25 cellular contexts compared by ENCODE assay signal in genomic region chr10:113754125-113754524, GRCh38. TPM values are rescaled to one million over a fixed set of nuclear protein-coding genes. Genes with fewer than 3 reads are reported as not detected.
"Had no signal": no experiment of that assay in that cellular context is flagged by ENCODE, and none has a peak within 500 bp of the region (broad histone marks: within the 10 kb centered on the region; RNA-seq: fewer than 3 reads in every experiment).

No MANE protein-coding gene starts in this region.

- H3K36me3 Mint-ChIP-seq: activated naive CD4-positive, alpha-beta T cell treated with anti-CD3 and anti-CD28 coated beads, Interleukin-2, amount 50 U/mL, for 24 hours; brain; T-cell had no signal

- H3K9me3 ChIP-seq: MG63 had no signal

- H3K9me3 Mint-ChIP-seq: activated naive CD4-positive, alpha-beta T cell treated with anti-CD3 and anti-CD28 coated beads, Interleukin-2, amount 50 U/mL, for 24 hours; central memory CD8-positive, alpha-beta T cell; T-cell had no signal

- H3K4me3 ChIP-seq: MG63 had no signal

- DNase-seq: activated CD4-positive, alpha-beta T cell treated with anti-CD3 and anti-CD28 coated beads for 48 hours; activated CD4-positive, alpha-beta T cell treated with anti-CD3 and anti-CD28 coated beads, Interleukin-2, amount 50 U/mL, for 4 hours; activated CD8-positive, alpha-beta memory T cell treated with anti-CD3 and anti-CD28 coated beads, Interleukin-2, amount 50 U/mL, for 48 hours; activated CD8-positive, alpha-beta T cell treated with anti-CD3 and anti-CD28 coated beads, Interleukin-2, amount 10 ng/mL, durations not matched to agents 7 days and 5 days; activated effector memory CD4-positive, alpha-beta T cell treated with Interleukin-2 at 50 U/mL for 16 hours; activated naive CD4-positive, alpha-beta T cell; activated T-cell treated with anti-CD3 and anti-CD28 coated beads, Interleukin-2, amount 50 U/mL, for 1 hour; amniotic stem cell; MG63; MV-4-11; NCI-H146; NCI-H187 treated with DMSO at 0.1 percent for 48 hours; NCI-H2081 treated with DMSO at 0.1 percent for 48 hours; NCI-H446; NCI-H524; PC-3; SIG-M5; T-cell; T-helper 2 cell; WERI-Rb-1 had no signal

- H3K4me1 Mint-ChIP-seq: activated naive CD4-positive, alpha-beta T cell treated with anti-CD3 and anti-CD28 coated beads, Interleukin-2, amount 50 U/mL, for 24 hours; central memory CD8-positive, alpha-beta T cell; T-cell had no signal

- H3K27ac ChIP-seq: KMS-11, WERI-Rb-1 had no signal

- H3K4me3 Mint-ChIP-seq: activated CD8-positive, alpha-beta T cell treated with anti-CD3 and anti-CD28 coated beads, Interleukin-2, amount 10 ng/mL, durations not matched to agents 7 days and 5 days; activated naive CD4-positive, alpha-beta T cell treated with anti-CD3 and anti-CD28 coated beads, Interleukin-2, amount 50 U/mL, for 24 hours; brain; central memory CD8-positive, alpha-beta T cell; T-cell had no signal

- H3K27ac Mint-ChIP-seq: activated CD8-positive, alpha-beta T cell treated with anti-CD3 and anti-CD28 coated beads, Interleukin-2, amount 10 ng/mL, durations not matched to agents 7 days and 5 days; activated naive CD4-positive, alpha-beta T cell treated with anti-CD3 and anti-CD28 coated beads, Interleukin-2, amount 50 U/mL, for 24 hours; brain; T-cell had no signal

- ATAC-seq: activated CD8-positive, alpha-beta T cell treated with anti-CD3 and anti-CD28 coated beads, Interleukin-2, amount 10 ng/mL, durations not matched to agents 7 days and 5 days; PC-3; T-cell had no signal

- H3K27me3 ChIP-seq: MG63 had no signal

- H3K36me3 ChIP-seq: MG63, WERI-Rb-1 had no signal

RNA-seq across cellular contexts. Expression of gene PLEKHS1, which starts 2.6 kb away (rescaled TPM):
- total RNA-seq: activated CD8-positive, alpha-beta T cell treated with anti-CD3 and anti-CD28 coated beads, Interleukin-2, amount 10 ng/mL, durations not matched to agents 7 days and 5 days; astrocyte; PC-3; T-cell had no signal
